ENCODE assay signal across 2 cellular contexts in genomic region chr1:33219886-33220661, GRCh38.
TF ChIP-seq lines count a peak whose summit lies in the region.

No MANE protein-coding gene starts in this region.

TF ChIP-seq in HepG2, 621 proteins besides CTCF, POLR2A, EP300 and RAD21:
- TF ChIP-seq ONECUT2 (CRISPR knock-in tag; IDR thresholded peaks at IDR 0.05): no peak
- TF ChIP-seq HNF4G (IDR thresholded peaks at IDR 0.05; ENCODE audit: borderline replicate concordance, low read depth, low read length): no peak
- TF ChIP-seq HNF4G (CRISPR knock-in tag; IDR thresholded peaks at IDR 0.05; ENCODE audit: borderline replicate concordance, low read depth): no peak
- no peak for TF ChIP-seq ZNF282 (IDR thresholded peaks at IDR 0.05; ENCODE audit: partially characterized antibody)
- TF ChIP-seq FOSL2 (CRISPR knock-in tag; IDR thresholded peaks at IDR 0.05): peak; percentile 78
- TF ChIP-seq ZBTB7B (CRISPR knock-in tag; IDR thresholded peaks at IDR 0.05): no peak
- TF ChIP-seq ZFX (CRISPR knock-in tag; IDR thresholded peaks at IDR 0.05; ENCODE audit: low read depth): peak; percentile 17; the same call in 1 of the 2 replicates
- TF ChIP-seq ZNF543 (CRISPR knock-in tag; IDR thresholded peaks at IDR 0.05): no peak
- no peak for TF ChIP-seq ZMYM4 (CRISPR knock-in tag; IDR thresholded peaks at IDR 0.05)
- peak; percentile 52 for TF ChIP-seq ZNF768 (CRISPR knock-in tag; IDR thresholded peaks at IDR 0.05)
- TF ChIP-seq MTA1 (CRISPR knock-in tag; IDR thresholded peaks at IDR 0.05; ENCODE audit: borderline replicate concordance): no peak
- TF ChIP-seq ZFP41 (CRISPR knock-in tag; IDR thresholded peaks at IDR 0.05; ENCODE audit: borderline replicate concordance): no peak

TF ChIP-seq in WTC11, 78 proteins besides CTCF, POLR2A, EP300 and RAD21:
- TF ChIP-seq SP1 (CRISPR knock-in tag; conservative IDR thresholded peaks at IDR 0.05) (no peak), ZNF532 (CRISPR knock-in tag; IDR thresholded peaks at IDR 0.05; ENCODE audit: borderline replicate concordance) (no peak), ZNF396 (CRISPR knock-in tag; IDR thresholded peaks at IDR 0.05; ENCODE audit: borderline replicate concordance) (no peak), ZNF317 (CRISPR knock-in tag; IDR thresholded peaks at IDR 0.05; ENCODE audit: borderline replicate concordance, low read depth) (no peak), PRRX2 (CRISPR knock-in tag; IDR thresholded peaks at IDR 0.05) (no peak), FOXP4 (CRISPR knock-in tag; IDR thresholded peaks at IDR 0.05) (no peak), CREM (CRISPR knock-in tag; IDR thresholded peaks at IDR 0.05) (no peak), ESRRA (CRISPR knock-in tag; IDR thresholded peaks at IDR 0.05; ENCODE audit: borderline replicate concordance) (no peak), OVOL2 (CRISPR knock-in tag; IDR thresholded peaks at IDR 0.05; ENCODE audit: borderline replicate concordance) (no peak), FOXJ3 (CRISPR knock-in tag; IDR thresholded peaks at IDR 0.05; ENCODE audit: borderline replicate concordance) (no peak), ZSCAN18 (CRISPR knock-in tag; IDR thresholded peaks at IDR 0.05) (no peak)
TF ChIP-seq in WTC11: peak in this region for 0.
